15 cellular contexts compared by ENCODE assay signal in genomic region chr18:46156838-46157237, GRCh38. TPM values are rescaled to one million over a fixed set of nuclear protein-coding genes. Genes with fewer than 3 reads are reported as not detected.
DNase-seq lines count a peak whose midpoint lies in the region; ATAC-seq and TF ChIP-seq lines count a peak whose summit lies in the region.
"Had no signal": no experiment of that assay in that cellular context is flagged by ENCODE, and none has a peak within 500 bp of the region (broad histone marks: within the 10 kb centered on the region; RNA-seq: fewer than 3 reads in every experiment).

No MANE protein-coding gene starts in this region.

- peak overlapping the region; percentile 75 to 91 for H3K4me3 Mint-ChIP-seq in activated T-cell treated with anti-CD3 and anti-CD28 coated beads, Interleukin-2, amount 50 U/mL, for 72 hours
- H3K4me3 Mint-ChIP-seq in activated T-cell treated with anti-CD3 and anti-CD28 coated beads, Interleukin-2, amount 50 U/mL, for 4 hours = no peak overlapping the region
- H3K4me3 Mint-ChIP-seq in T-cell = peak overlapping the region in 2 of 3 donors; percentile 60 to 73
- H3K4me3 Mint-ChIP-seq in central memory CD8-positive, alpha-beta T cell = peak overlapping the region; percentile 70
- H3K4me3 Mint-ChIP-seq in stimulated activated naive B cell treated with anti-CD40 and anti-IgM and Interleukin-4, amounts not matched to agents 10 μg/mL and 1 μg/mL and 100 μg/mL, for 72 hours = no peak overlapping the region
- no peak overlapping the region for H3K4me3 Mint-ChIP-seq in glutamatergic neuron (ENCODE audit: unreplicated experiment)
- H3K4me3 Mint-ChIP-seq: mesothelial cell of epicardium had no signal

- H3K9me3 Mint-ChIP-seq in activated T-cell treated with anti-CD3 and anti-CD28 coated beads, Interleukin-2, amount 50 U/mL, for 72 hours = no peaks in the 10 kb centered on the region
- H3K9me3 Mint-ChIP-seq in activated T-cell treated with anti-CD3 and anti-CD28 coated beads, Interleukin-2, amount 50 U/mL, for 4 hours = no peaks in the 10 kb centered on the region
- no peaks in the 10 kb centered on the region for H3K9me3 Mint-ChIP-seq in T-cell
- no peaks in the 10 kb centered on the region for H3K9me3 Mint-ChIP-seq in central memory CD8-positive, alpha-beta T cell
- no peaks in the 10 kb centered on the region for H3K9me3 Mint-ChIP-seq in stimulated activated naive B cell treated with anti-CD40 and anti-IgM and Interleukin-4, amounts not matched to agents 10 μg/mL and 1 μg/mL and 100 μg/mL, for 72 hours
- H3K9me3 Mint-ChIP-seq in glutamatergic neuron (ENCODE audit: unreplicated experiment) = peaks cover 2% of the 10 kb centered on the region
- H3K9me3 Mint-ChIP-seq: mesothelial cell of epicardium had no signal

- no peak for TF ChIP-seq CTCF in glutamatergic neuron (IDR thresholded peaks at IDR 0.05; ENCODE audit: partially characterized antibody, unreplicated experiment)

- POLR2A ChIA-PET in T-cell (lab: Charles Lee) = no interaction called here

- DNase-seq in activated T-cell treated with anti-CD3 and anti-CD28 coated beads, Interleukin-2, amount 50 U/mL, for 72 hours = no peak
- DNase-seq in activated T-cell treated with anti-CD3 and anti-CD28 coated beads, Interleukin-2, amount 50 U/mL, for 4 hours = no peak
- DNase-seq in T-cell (no peak), glutamatergic neuron (no peak)
- no peak for DNase-seq in central memory CD8-positive, alpha-beta T cell (ENCODE audit: low spot score in 2 of 2)
- DNase-seq in stimulated activated naive B cell treated with anti-CD40 and anti-IgM and Interleukin-4, amounts not matched to agents 10 μg/mL and 1 μg/mL and 100 μg/mL, for 72 hours = no peak
- DNase-seq: cerebellar nuclear complex, COR-L47, HCEC 1CT, hippocampal formation, NCI-H1092 treated with DMSO at 0.1 percent for 48 hours, NCI-H2171 treated with DMSO at 0.1 percent for 48 hours had no signal

- H3K27ac Mint-ChIP-seq in activated T-cell treated with anti-CD3 and anti-CD28 coated beads, Interleukin-2, amount 50 U/mL, for 72 hours = peak overlapping the region; percentile 97
- H3K27ac Mint-ChIP-seq in T-cell (peak overlapping the region; percentile 95 to 99), glutamatergic neuron (ENCODE audit: unreplicated experiment) (no peak overlapping the region)
- H3K27ac Mint-ChIP-seq in central memory CD8-positive, alpha-beta T cell (ENCODE audit: low read depth) = peak overlapping the region; percentile 92
- H3K27ac Mint-ChIP-seq in stimulated activated naive B cell treated with anti-CD40 and anti-IgM and Interleukin-4, amounts not matched to agents 10 μg/mL and 1 μg/mL and 100 μg/mL, for 72 hours = peak overlapping the region; percentile 75
- H3K27ac Mint-ChIP-seq: mesothelial cell of epicardium had no signal

- peaks cover 69% of the 10 kb centered on the region for H3K4me1 Mint-ChIP-seq in activated T-cell treated with anti-CD3 and anti-CD28 coated beads, Interleukin-2, amount 50 U/mL, for 72 hours (ENCODE audit: low read depth)
- H3K4me1 Mint-ChIP-seq in activated T-cell treated with anti-CD3 and anti-CD28 coated beads, Interleukin-2, amount 50 U/mL, for 4 hours (ENCODE audit: low read depth) = peaks cover 76% of the 10 kb centered on the region
- peaks cover 71 to 88% (median 78%) of the 10 kb centered on the region in 3 donors for H3K4me1 Mint-ChIP-seq in T-cell
- H3K4me1 Mint-ChIP-seq in central memory CD8-positive, alpha-beta T cell = peaks cover 43% of the 10 kb centered on the region
- peaks cover 17 to 32% of the 10 kb centered on the region in 2 donors for H3K4me1 Mint-ChIP-seq in stimulated activated naive B cell treated with anti-CD40 and anti-IgM and Interleukin-4, amounts not matched to agents 10 μg/mL and 1 μg/mL and 100 μg/mL, for 72 hours
- peaks cover 6% of the 10 kb centered on the region for H3K4me1 Mint-ChIP-seq in glutamatergic neuron (ENCODE audit: low read depth, unreplicated experiment)

- CTCF ChIA-PET in T-cell (lab: Charles Lee) = interaction anchor here (0.6 to 3.0 kb wide), 4 partner anchors 9 to 501 kb away, joined by 3 to 17 read pairs (median 4); a partner anchor contains a TSS

- H3K36me3 Mint-ChIP-seq in activated T-cell treated with anti-CD3 and anti-CD28 coated beads, Interleukin-2, amount 50 U/mL, for 72 hours (ENCODE audit: insufficient read depth in 2 of 2) = peaks cover 1 to 7% of the 10 kb centered on the region in 2 donors
- H3K36me3 Mint-ChIP-seq in activated T-cell treated with anti-CD3 and anti-CD28 coated beads, Interleukin-2, amount 50 U/mL, for 4 hours (ENCODE audit: insufficient read depth) = no peaks in the 10 kb centered on the region
- H3K36me3 Mint-ChIP-seq in T-cell (no peaks in the 10 kb centered on the region), glutamatergic neuron (ENCODE audit: unreplicated experiment) (no peaks in the 10 kb centered on the region)
- H3K36me3 Mint-ChIP-seq in central memory CD8-positive, alpha-beta T cell (ENCODE audit: insufficient read depth) = no peaks in the 10 kb centered on the region
- peaks cover 0 to 3% of the 10 kb centered on the region in 2 donors for H3K36me3 Mint-ChIP-seq in stimulated activated naive B cell treated with anti-CD40 and anti-IgM and Interleukin-4, amounts not matched to agents 10 μg/mL and 1 μg/mL and 100 μg/mL, for 72 hours

- H3K27me3 Mint-ChIP-seq in activated T-cell treated with anti-CD3 and anti-CD28 coated beads, Interleukin-2, amount 50 U/mL, for 72 hours (ENCODE audit: low read depth) = no peaks in the 10 kb centered on the region
- no peaks in the 10 kb centered on the region for H3K27me3 Mint-ChIP-seq in activated T-cell treated with anti-CD3 and anti-CD28 coated beads, Interleukin-2, amount 50 U/mL, for 4 hours (ENCODE audit: low read depth)
- H3K27me3 Mint-ChIP-seq in T-cell (no peaks in the 10 kb centered on the region), glutamatergic neuron (ENCODE audit: unreplicated experiment) (peaks cover 4% of the 10 kb centered on the region)
- no peaks in the 10 kb centered on the region for H3K27me3 Mint-ChIP-seq in central memory CD8-positive, alpha-beta T cell
- H3K27me3 Mint-ChIP-seq in stimulated activated naive B cell treated with anti-CD40 and anti-IgM and Interleukin-4, amounts not matched to agents 10 μg/mL and 1 μg/mL and 100 μg/mL, for 72 hours = no peaks in the 10 kb centered on the region

- ATAC-seq in activated T-cell treated with anti-CD3 and anti-CD28 coated beads, Interleukin-2, amount 50 U/mL, for 72 hours (replicated peaks in 1 of 2) = no peak
- no peak for ATAC-seq in activated T-cell treated with anti-CD3 and anti-CD28 coated beads, Interleukin-2, amount 50 U/mL, for 4 hours
- ATAC-seq in T-cell (replicated peaks in 1 of 4) (no peak), HG03280 (IDR thresholded peaks at IDR 0.05; ENCODE audit: unreplicated experiment) (no peak), GM21576 (IDR thresholded peaks at IDR 0.05; ENCODE audit: unreplicated experiment) (no peak)
- ATAC-seq in central memory CD8-positive, alpha-beta T cell (replicated peaks; ENCODE audit: extremely low read depth, poor library complexity, severe bottlenecking) = no peak
- no peak for ATAC-seq in stimulated activated naive B cell treated with anti-CD40 and anti-IgM and Interleukin-4, amounts not matched to agents 10 μg/mL and 1 μg/mL and 100 μg/mL, for 72 hours (replicated peaks)

RNA-seq across cellular contexts. Expression of gene HAUS1, which starts 52.7 kb away (rescaled TPM):
- total RNA-seq in activated T-cell treated with anti-CD3 and anti-CD28 coated beads, Interleukin-2, amount 50 U/mL, for 72 hours = 10 to 100 TPM; 42.0 to 43.4 TPM
- 10 to 100 TPM; 34.7 to 42.4 (median 37.0) TPM for total RNA-seq in activated T-cell treated with anti-CD3 and anti-CD28 coated beads, Interleukin-2, amount 50 U/mL, for 4 hours
- total RNA-seq in T-cell (10 to 100 TPM; 16.3 to 23.2 (median 20.6) TPM), glutamatergic neuron (ENCODE audit: unreplicated experiment) (32.2 TPM)

RNA-seq across cellular contexts. Expression of gene ATP5F1A, which starts 58.7 kb away (rescaled TPM):
- 100 to 1,000 TPM; 378 to 401 TPM for total RNA-seq in activated T-cell treated with anti-CD3 and anti-CD28 coated beads, Interleukin-2, amount 50 U/mL, for 72 hours
- total RNA-seq in activated T-cell treated with anti-CD3 and anti-CD28 coated beads, Interleukin-2, amount 50 U/mL, for 4 hours = 100 to 1,000 TPM; 459 to 501 (median 492) TPM
- total RNA-seq in T-cell (100 to 1,000 TPM; 180 to 264 (median 238) TPM), glutamatergic neuron (ENCODE audit: unreplicated experiment) (511 TPM)

Comparison
In these comparisons a context has a peak if more than half of its experiments do, and no peak if none do; other contexts are left out.
1. H3K4me3 Mint-ChIP-seq: peak in activated T-cell treated with anti-CD3 and anti-CD28 coated beads, Interleukin-2, amount 50 U/mL, for 72 hours (2 of 2), T-cell (2 of 3) and central memory CD8-positive, alpha-beta T cell (single experiment); none in activated T-cell treated with anti-CD3 and anti-CD28 coated beads, Interleukin-2, amount 50 U/mL, for 4 hours (single experiment), stimulated activated naive B cell treated with anti-CD40 and anti-IgM and Interleukin-4, amounts not matched to agents 10 μg/mL and 1 μg/mL and 100 μg/mL, for 72 hours (0 of 2) and glutamatergic neuron (single experiment).